8 cellular contexts compared by ENCODE assay signal in genomic region chr1:174690266-174690665, GRCh38.
"Had no signal": no experiment of that assay in that cellular context is flagged by ENCODE, and none has a peak within 500 bp of the region (broad histone marks: within the 10 kb centered on the region; RNA-seq: fewer than 3 reads in every experiment).

No MANE protein-coding gene starts in this region.

- H3K9me3 ChIP-seq: HAP-1 had no signal

- DNase-seq: GM23248, GOT3, H7, HFFc6, KBM-7 had no signal

- H3K36me3 ChIP-seq: HAP-1 had no signal

- H3K4me1 ChIP-seq: HAP-1 had no signal

- H2AFZ ChIP-seq: GM23248 had no signal

- FAIRE-seq: HTR-8/SVneo had no signal

- ATAC-seq: HCT116 had no signal

- H3K27ac ChIP-seq: GM23248 had no signal

- H3K9ac ChIP-seq: GM23248 had no signal

- H3K4me3 ChIP-seq: GM23248, HAP-1 had no signal
